In the genomic region with DNA sequence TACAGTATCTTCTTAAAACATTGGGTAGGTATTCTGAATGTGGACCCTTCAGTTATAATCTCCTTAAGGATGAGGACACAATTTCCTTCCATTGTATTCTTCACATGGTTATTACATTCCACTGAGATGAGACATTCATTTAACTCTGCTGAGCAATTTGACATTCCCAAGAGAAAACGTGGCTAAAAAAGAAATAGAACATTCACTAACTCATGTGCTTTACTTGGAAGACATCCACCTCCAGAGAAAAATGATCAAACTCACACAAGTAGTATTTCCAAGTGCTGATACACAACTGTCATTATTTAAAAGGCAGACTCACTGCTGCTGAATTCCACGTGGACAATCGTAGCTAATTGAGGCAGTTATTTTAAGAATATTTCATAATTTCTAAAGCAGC, we compare ENCODE assay signal across 11 cellular contexts.
DNase-seq lines count a peak whose midpoint lies in the region; ATAC-seq and TF ChIP-seq lines count a peak whose summit lies in the region.
"Had no signal": no experiment of that assay in that cellular context is flagged by ENCODE, and none has a peak within 500 bp of the region (broad histone marks: within the 10 kb centered on the region; RNA-seq: fewer than 3 reads in every experiment).

No MANE protein-coding gene starts in this region.

- no TSS peak for BruUV-seq in HCT116 (replicated peaks; lab: Mats Ljungman, UMichigan)

- H3K4me2 ChIP-seq in HCT116 (ENCODE audit: low read length) (peak overlapping the region; percentile 57), smooth muscle cell (peak overlapping the region; percentile 7)

- RAD21 ChIA-PET in HCT116 (lab: Charles Lee; ENCODE audit: low non-redundant PET in 1 of 2, low total read pairs in 2 of 2, uncharacterized antibody in 2 of 2, unreplicated experiment in 2 of 2), result no interaction called here

- TF ChIP-seq POLR2A in HCT116 (IDR thresholded peaks at IDR 0.05; ENCODE audit: borderline replicate concordance, extremely low read depth, insufficient read depth, insufficient read length), result no peak

- H3K9me2 ChIP-seq in HCT116 (ENCODE audit: insufficient read depth), result no peaks in the 10 kb centered on the region

- H3K36me3 ChIP-seq in HCT116 (ENCODE audit: control insufficient read depth in 1 of 2, insufficient read depth in 2 of 2, low read length in 2 of 2) (no peaks in the 10 kb centered on the region), heart right ventricle (no peaks in the 10 kb centered on the region), smooth muscle cell (ENCODE audit: low read depth) (no peaks in the 10 kb centered on the region), H7 (replicated peaks; ENCODE audit: control insufficient read depth, insufficient read depth, low read length) (no peaks in the 10 kb centered on the region)
- H3K36me3 ChIP-seq: adrenal gland, spleen had no signal

- no peak for TF ChIP-seq CTCF in HCT116 (IDR thresholded peaks at IDR 0.05 in 2 of 3, conservative IDR thresholded peaks at IDR 0.05 in 1 of 3; ENCODE audit: borderline replicate concordance in 1 of 3, insufficient read depth in 1 of 3, low read depth in 2 of 3, low read length in 2 of 3)
- TF ChIP-seq CTCF in heart right ventricle (IDR thresholded peaks at IDR 0.05), result no peak
- TF ChIP-seq CTCF in smooth muscle cell (IDR thresholded peaks at IDR 0.05; ENCODE audit: borderline replicate concordance, insufficient read depth, poor library complexity, severe bottlenecking), result no peak

- peak; percentile 66 for ATAC-seq in HCT116
- ATAC-seq in heart right ventricle, result peak in 7 of 8 donors; percentile 50 to 86 (median 71)
- no peak for ATAC-seq in HG02571 (IDR thresholded peaks at IDR 0.05; ENCODE audit: unreplicated experiment)
- no peak for ATAC-seq in HG03378 (IDR thresholded peaks at IDR 0.05; ENCODE audit: unreplicated experiment)
- ATAC-seq: activated CD4-positive, CD25-positive, alpha-beta regulatory T cell treated with anti-CD3 and anti-CD28 coated beads, Interleukin-2, amount 50 U/mL, for 24 hours had no signal

- 6 to 8% methylated on average over 3 of the region's 3 CpGs for WGBS in heart right ventricle, 2 donors
- 46% methylated on average over 3 of the region's 3 CpGs for WGBS in smooth muscle cell (ENCODE audit: low lambda C conversion rate)

- H3K79me2 ChIP-seq in HCT116 (ENCODE audit: insufficient read depth, low read length), result no peaks in the 10 kb centered on the region
- H3K79me2 ChIP-seq in smooth muscle cell (ENCODE audit: low read depth), result no peaks in the 10 kb centered on the region

- peak; percentile 62 for DNase-seq in HCT116 (ENCODE audit: low read depth, low spot score)
- peak; percentile 97 for DNase-seq in amniotic epithelial cell (ENCODE audit: low read depth)
- DNase-seq in heart right ventricle, result peak in 1 of 2 donors; percentile 15
- DNase-seq in smooth muscle cell (lab: John Stamatoyannopoulos, UW; ENCODE audit: unreplicated experiment), result no peak
- DNase-seq in H7, result no peak
- DNase-seq in AML-193 (lab: John Stamatoyannopoulos, UW), result no peak
- DNase-seq: adrenal gland, spleen had no signal

- peak overlapping the region; percentile 4; the same call in 1 of the 2 replicates for H3K9ac ChIP-seq in HCT116 (ENCODE audit: low read length)
- H3K9ac ChIP-seq in smooth muscle cell (ENCODE audit: low read depth), result peak overlapping the region; percentile 37

- H4K20me1 ChIP-seq in HCT116 (ENCODE audit: insufficient read depth), result no peaks in the 10 kb centered on the region
- no peaks in the 10 kb centered on the region for H4K20me1 ChIP-seq in smooth muscle cell (ENCODE audit: low read depth)

- H3F3A ChIP-seq in smooth muscle cell (ENCODE audit: low read depth), result no peaks in the 10 kb centered on the region

- peak overlapping the region; percentile 40; the same call in 1 of the 2 replicates for H3K27ac ChIP-seq in HCT116 (ENCODE audit: low read depth, low read length)
- peak overlapping the region in 7 of 10 donors; percentile 7 to 71 (median 40) for H3K27ac ChIP-seq in heart right ventricle
- peak overlapping the region; percentile 76 for H3K27ac ChIP-seq in smooth muscle cell (ENCODE audit: low read depth)
- H3K27ac ChIP-seq: adrenal gland, spleen had no signal

- H3K4me3 ChIP-seq in HCT116 (replicated peaks in 1 of 2; ENCODE audit: low read depth in 1 of 2, low read length in 2 of 2), result no peak overlapping the region
- H3K4me3 ChIP-seq in heart right ventricle, result no peak overlapping the region
- no peak overlapping the region for H3K4me3 ChIP-seq in smooth muscle cell
- H3K4me3 ChIP-seq in H7 (ENCODE audit: insufficient read depth, low read depth, low read length), result no peak overlapping the region
- H3K4me3 ChIP-seq: adrenal gland, spleen had no signal

- H3K27me3 ChIP-seq in HCT116 (ENCODE audit: insufficient read depth, low read length) (no peaks in the 10 kb centered on the region), heart right ventricle (no peaks in the 10 kb centered on the region), smooth muscle cell (ENCODE audit: low read depth) (no peaks in the 10 kb centered on the region), H7 (ENCODE audit: control insufficient read depth, insufficient read depth, low read length) (no peaks in the 10 kb centered on the region)
- H3K27me3 ChIP-seq: adrenal gland, spleen had no signal

- CTCF ChIA-PET in HCT116 (lab: Charles Lee), result no interaction called here

- H2AFZ ChIP-seq in HCT116 (ENCODE audit: low read depth, low read length, poor library complexity, severe bottlenecking) (peak overlapping the region; percentile 98), smooth muscle cell (ENCODE audit: low read depth) (no peak overlapping the region)

- TF ChIP-seq RAD21 in HCT116 (IDR thresholded peaks at IDR 0.05; ENCODE audit: low read depth), result no peak; the same call in 1 of the 2 replicates

- no peaks in the 10 kb centered on the region for H3K9me3 ChIP-seq in HCT116 (ENCODE audit: control insufficient read depth in 1 of 2, insufficient read depth in 1 of 2, low read depth in 1 of 2, low read length in 2 of 2)
- H3K9me3 ChIP-seq in heart right ventricle, result no peaks in the 10 kb centered on the region
- no peaks in the 10 kb centered on the region for H3K9me3 ChIP-seq in smooth muscle cell (replicated peaks; ENCODE audit: low read depth)
- H3K9me3 ChIP-seq: adrenal gland, spleen had no signal

- POLR2A ChIA-PET in HCT116 (lab: Charles Lee), result no interaction called here

- intact Hi-C loops in HCT116 (cut with micrococcal nuclease), result loop anchor here (10.0 kb wide), 1 partner anchor 226 kb away; the partner anchor contains the start of gene ANKRD50
- intact Hi-C loops in heart right ventricle (cut with DNase I), result loop anchor here in 3 of 10 donors (5.0 to 10.0 kb wide), 2 partner anchors 226 to 228 kb away; partner anchors contain the start of gene ANKRD50 (in 3 of the 3)

- H3K4me1 ChIP-seq in HCT116 (ENCODE audit: control insufficient read depth in 1 of 2, insufficient read depth in 2 of 2, low read length in 2 of 2) (peaks cover 22 to 31% of the 10 kb centered on the region in 2 experiments), heart right ventricle (peaks cover 0 to 51% (median 33%) of the 10 kb centered on the region in 9 donors), smooth muscle cell (ENCODE audit: low read depth) (no peaks in the 10 kb centered on the region)
- H3K4me1 ChIP-seq: adrenal gland, spleen had no signal

TF ChIP-seq in HCT116, 20 proteins besides CTCF, POLR2A, EP300 and RAD21:
- TF ChIP-seq CEBPB (IDR thresholded peaks at IDR 0.05; ENCODE audit: low read depth), result peak; percentile 39; the same call in 1 of the 2 replicates
- TF ChIP-seq SIN3A (IDR thresholded peaks at IDR 0.05; ENCODE audit: low read depth), result peak; percentile 53; the same call in 1 of the 2 replicates
- TF ChIP-seq SP1 (IDR thresholded peaks at IDR 0.05; ENCODE audit: low read depth), result peak; percentile 53
- TF ChIP-seq, protein P1, sequence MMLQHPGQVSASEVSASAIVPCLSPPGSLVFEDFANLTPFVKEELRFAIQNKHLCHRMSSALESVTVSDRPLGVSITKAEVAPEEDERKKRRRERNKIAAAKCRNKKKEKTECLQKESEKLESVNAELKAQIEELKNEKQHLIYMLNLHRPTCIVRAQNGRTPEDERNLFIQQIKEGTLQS (IDR thresholded peaks at IDR 0.05), result no peak
- peak; percentile 79 for TF ChIP-seq MAX (IDR thresholded peaks at IDR 0.05)
- no peak for TF ChIP-seq EZH2 (IDR thresholded peaks at IDR 0.05)
- peak; percentile 85 for TF ChIP-seq FOSL1 (IDR thresholded peaks at IDR 0.05; ENCODE audit: low read depth)
- TF ChIP-seq TCF7L2 (IDR thresholded peaks at IDR 0.05; ENCODE audit: borderline replicate concordance, extremely low read depth, insufficient read depth, insufficient read length), result no peak
- peak; percentile 79 for TF ChIP-seq JUND (IDR thresholded peaks at IDR 0.05)
TF ChIP-seq in HCT116: peak in this region for 6.

Comparison
In these comparisons a context has a peak if more than half of its experiments do, and no peak if none do; other contexts are left out.
1. ATAC-seq: peak in HCT116 (single experiment) and heart right ventricle (7 of 8); none in HG02571 (single experiment) and HG03378 (single experiment).
2. DNase-seq: peak in HCT116 (single experiment) and amniotic epithelial cell (single experiment); none in smooth muscle cell (single experiment), H7 (single experiment) and AML-193 (0 of 2).
3. Peak in every context shown above with its lines, with median percentiles within 50 percentile points of each other: H3K27ac ChIP-seq.